ENCODE assay signal across 22 cellular contexts in genomic region chr3:53183514-53183913, GRCh38.
"Had no signal": no experiment of that assay in that cellular context is flagged by ENCODE, and none has a peak within 500 bp of the region (broad histone marks: within the 10 kb centered on the region; RNA-seq: fewer than 3 reads in every experiment).

No MANE protein-coding gene starts in this region.

- H3K4me1 Mint-ChIP-seq: mesothelial cell of epicardium had no signal

- H3K4me3 ChIP-seq: left lung, mucosa of descending colon, prostate gland, right atrium auricular region, sigmoid colon, stomach, thyroid gland had no signal

- ATAC-seq: effector memory CD8-positive, alpha-beta T cell; left cardiac atrium; left lung; mucosa of descending colon; natural killer cell treated with Interleukin-12 subunit alpha and Interleukin-12 subunit beta and Interleukin-15 and Interleukin-18, amount 100 ng/mL, for 72 hours; stimulated activated memory B cell treated with anti-CD40 and anti-IgM and Interleukin-4, amounts not matched to agents 10 μg/mL and 1 μg/mL and 100 μg/mL, for 72 hours had no signal

- H3K27ac Mint-ChIP-seq: mesothelial cell of epicardium; natural killer cell treated with Interleukin-12 subunit alpha and Interleukin-12 subunit beta and Interleukin-15 and Interleukin-18, amount 100 ng/mL, for 72 hours; type B pancreatic cell had no signal

- H3K9me3 Mint-ChIP-seq: effector memory CD8-positive, alpha-beta T cell; mesothelial cell of epicardium; naive B cell; natural killer cell treated with Interleukin-12 subunit alpha and Interleukin-12 subunit beta and Interleukin-15 and Interleukin-18, amount 100 ng/mL, for 72 hours; neural crest cell; stimulated activated memory B cell treated with anti-CD40 and anti-IgM and Interleukin-4, amounts not matched to agents 10 μg/mL and 1 μg/mL and 100 μg/mL, for 72 hours; type B pancreatic cell had no signal

- H3K36me3 Mint-ChIP-seq: natural killer cell treated with Interleukin-12 subunit alpha and Interleukin-12 subunit beta and Interleukin-15 and Interleukin-18, amount 100 ng/mL, for 72 hours had no signal

- FAIRE-seq: endometrium, frontal cortex had no signal

- H3K4me3 Mint-ChIP-seq: effector memory CD8-positive, alpha-beta T cell; mesothelial cell of epicardium; naive B cell; natural killer cell treated with Interleukin-12 subunit alpha and Interleukin-12 subunit beta and Interleukin-15 and Interleukin-18, amount 100 ng/mL, for 72 hours; neural crest cell; stimulated activated memory B cell treated with anti-CD40 and anti-IgM and Interleukin-4, amounts not matched to agents 10 μg/mL and 1 μg/mL and 100 μg/mL, for 72 hours; type B pancreatic cell had no signal

- H3K9me3 ChIP-seq: left lung, mucosa of descending colon, prostate gland, right atrium auricular region, sigmoid colon, stomach, thyroid gland had no signal

- DNase-seq: cortex of kidney; effector memory CD8-positive, alpha-beta T cell; erythroblast; head of caudate nucleus; left cardiac atrium; mesenchymal stem cell; naive B cell; sigmoid colon; stimulated activated CD4-positive, alpha-beta T cell treated with anti-CD3 and anti-CD28 coated beads, Interleukin-4, amount 100 ng/mL, for 4 hours; stomach; thyroid gland had no signal

- H3K27ac ChIP-seq: left lung, prostate gland, right atrium auricular region, sigmoid colon, stomach, thyroid gland had no signal

- H3K27me3 ChIP-seq: left lung, right atrium auricular region, sigmoid colon, stomach, thyroid gland had no signal

- H3K4me1 ChIP-seq: prostate gland, right atrium auricular region, sigmoid colon, thyroid gland had no signal

- H3K27me3 Mint-ChIP-seq: effector memory CD8-positive, alpha-beta T cell; naive B cell; natural killer cell treated with Interleukin-12 subunit alpha and Interleukin-12 subunit beta and Interleukin-15 and Interleukin-18, amount 100 ng/mL, for 72 hours; stimulated activated memory B cell treated with anti-CD40 and anti-IgM and Interleukin-4, amounts not matched to agents 10 μg/mL and 1 μg/mL and 100 μg/mL, for 72 hours; type B pancreatic cell had no signal
